ENCODE assay signal across 1 cellular context in genomic region chr2:69436937-69437750, GRCh38.
TF ChIP-seq lines count a peak whose summit lies in the region.

NFU1 (minus strand) TSS chr2:69437435; CDS start chr2:69437422, 13 bp downstream.

TF ChIP-seq in GM12878, 131 proteins besides CTCF, POLR2A, EP300 and RAD21 (continued from another document):
- TF ChIP-seq ZNF687 (IDR thresholded peaks at IDR 0.05) (peak; percentile 93), TARDBP (IDR thresholded peaks at IDR 0.05; ENCODE audit: borderline replicate concordance) (0 out of 2 replicates have a peak, but pooled peaks have one; percentile 19)
